8 cellular contexts compared by ENCODE assay signal in the genomic region with DNA sequence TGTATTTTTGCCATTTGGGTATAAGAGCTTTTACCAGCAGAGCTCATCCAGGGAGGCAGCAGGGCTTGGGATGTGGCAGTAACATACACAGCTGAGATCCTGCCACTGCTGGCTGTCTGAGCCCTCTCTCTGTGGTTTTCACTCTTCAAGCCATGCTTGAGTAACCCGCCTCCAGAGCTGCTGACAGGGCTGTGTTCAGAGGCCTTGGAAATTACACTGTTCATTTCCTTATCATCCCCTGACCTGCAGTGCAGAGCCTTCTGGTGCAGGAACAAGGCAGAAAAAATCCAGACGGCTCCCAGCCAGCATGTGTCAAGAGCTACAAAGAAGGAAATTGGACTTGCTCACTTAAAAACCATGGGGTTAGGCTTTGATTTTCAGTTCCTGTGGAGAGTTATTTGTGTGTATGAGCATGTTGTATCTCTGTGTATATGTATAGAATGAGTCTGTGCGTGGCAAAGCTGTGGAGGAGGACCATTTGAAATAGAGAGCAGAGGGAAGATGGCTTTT. TPM values are rescaled to one million over a fixed set of nuclear protein-coding genes. Genes with fewer than 3 reads are reported as not detected.
DNase-seq lines count a peak whose midpoint lies in the region; ATAC-seq and TF ChIP-seq lines count a peak whose summit lies in the region.

No MANE protein-coding gene starts in this region.

- peaks cover 15% of the 10 kb centered on the region for H3K36me3 Mint-ChIP-seq in Calu3 (ENCODE audit: insufficient read depth, unreplicated experiment)

- peak; percentile 69 for ATAC-seq in GM19452 (IDR thresholded peaks at IDR 0.05; ENCODE audit: unreplicated experiment)

- H3K27ac ChIP-seq in temporal lobe (ENCODE audit: low read depth, low read length): peak overlapping the region; percentile 70

- CTCF ChIA-PET in Calu3 (lab: Charles Lee): interaction anchor here (0.5 to 1.5 kb wide), 2 partner anchors 146 to 499 kb away, joined by 4 read pairs; no protein-coding TSS in a partner anchor

- no peak for TF ChIP-seq CTCF in Calu3 (IDR thresholded peaks at IDR 0.05; ENCODE audit: unreplicated experiment)
- no peak for TF ChIP-seq CTCF in fibroblast of pulmonary artery (IDR thresholded peaks at IDR 0.05; ENCODE audit: low read length, missing control alignments)

- peak overlapping the region; percentile 47 for H3K27ac Mint-ChIP-seq in Calu3 (ENCODE audit: unreplicated experiment)

- BruUV-seq in Calu3 (replicated peaks; lab: Mats Ljungman, UMichigan): no TSS peak

- intact Hi-C loops in Calu3 (cut with micrococcal nuclease; ENCODE audit: unreplicated experiment): no loop called here

- H3K4me3 Mint-ChIP-seq in Calu3 (ENCODE audit: low read depth, unreplicated experiment): no peak overlapping the region

- H3K27me3 Mint-ChIP-seq in Calu3 (ENCODE audit: unreplicated experiment): no peaks in the 10 kb centered on the region

- peaks cover 14% of the 10 kb centered on the region for H3K4me1 Mint-ChIP-seq in Calu3 (ENCODE audit: low read depth, unreplicated experiment)

- no peaks in the 10 kb centered on the region for H3K9me3 Mint-ChIP-seq in Calu3 (ENCODE audit: low read depth, unreplicated experiment)

- DNase-seq in Calu3: peak; percentile 56
- DNase-seq in Kasumi-1 (lab: John Stamatoyannopoulos, UW): peak; percentile 88 to 92
- peak; percentile 50 for DNase-seq in activated CD8-positive, alpha-beta memory T cell treated with anti-CD3 and anti-CD28 coated beads, Interleukin-2, amount 50 U/mL, for 4 hours
- peak; percentile 93 for DNase-seq in fibroblast of pulmonary artery (ENCODE audit: low read depth)
- peak in 37 of 56 donors; percentile 6 to 72 (median 25) for DNase-seq in nucleus accumbens (lab: John Stamatoyannopoulos, UW)
- no peak for DNase-seq in NCI-H1105 (lab: John Stamatoyannopoulos, UW)

- no peak overlapping the region for H3K4me3 ChIP-seq in fibroblast of pulmonary artery (replicated peaks; ENCODE audit: low read depth, low read length)

RNA-seq across cellular contexts. Expression of gene ZNF609, which starts 47.0 kb away (rescaled TPM):
- total RNA-seq in Calu3 (2022) (48.9 and 50.6 TPM in 2 replicates), temporal lobe (32.2 TPM)
